ENCODE assay signal across 8 cellular contexts in the genomic region with DNA sequence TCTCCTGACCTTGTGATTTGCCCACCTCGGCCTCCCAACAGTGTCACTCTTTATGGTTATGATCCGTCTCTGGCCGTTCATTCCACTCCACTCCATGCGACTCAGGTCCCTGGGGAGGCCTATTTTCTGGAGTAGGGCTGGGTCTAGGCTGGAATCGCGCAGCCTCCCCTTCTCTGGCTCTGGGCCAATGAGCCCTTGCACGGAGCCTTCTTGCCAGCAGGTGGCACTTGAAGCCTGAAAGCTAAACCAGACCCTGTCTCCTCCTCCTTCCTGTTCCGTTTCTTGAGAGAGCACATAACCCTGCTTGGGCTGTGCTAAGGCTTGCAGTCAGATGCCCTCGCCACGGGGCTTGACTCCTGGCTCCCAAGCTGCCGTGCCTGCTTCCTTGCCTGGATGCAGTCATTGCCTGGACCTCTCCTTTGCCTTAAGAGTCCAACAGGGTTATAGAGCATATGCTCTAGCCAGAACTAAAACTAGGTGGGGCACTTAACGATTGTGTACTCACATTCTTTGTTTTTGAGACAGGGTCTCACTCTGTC. TPM values are rescaled to one million over a fixed set of nuclear protein-coding genes. Genes with fewer than 3 reads are reported as not detected.
DNase-seq lines count a peak whose midpoint lies in the region; ATAC-seq and TF ChIP-seq lines count a peak whose summit lies in the region.

No MANE protein-coding gene starts in this region.

- peak overlapping the region; percentile 19 to 67 (median 50) for H3K4me3 Mint-ChIP-seq in naive thymus-derived CD8-positive, alpha-beta T cell
- peak overlapping the region; percentile 2 for H3K4me3 Mint-ChIP-seq in stimulated activated effector memory CD8-positive, alpha-beta T cell treated with anti-CD3 and anti-CD28 coated beads, Interleukin-12 subunit alpha, Interleukin-12 subunit beta, amount 100 ng/mL, for 72 hours

- H3K27me3 Mint-ChIP-seq in naive thymus-derived CD8-positive, alpha-beta T cell = no peaks in the 10 kb centered on the region

- H3K4me2 ChIP-seq in PC-3 (ENCODE audit: low read length) = peak overlapping the region; percentile 52

- TF ChIP-seq CTCF in PC-3 (conservative IDR thresholded peaks at IDR 0.05; ENCODE audit: low read depth, low read length) (peak; percentile 81), esophagus muscularis mucosa (IDR thresholded peaks at IDR 0.05) (peak; percentile 94 to 95 (median 95))

- H3K27ac ChIP-seq in KOPT-K1 (ENCODE audit: low read depth, low read length, poor library complexity, severe bottlenecking) = peak overlapping the region; percentile 41
- peak overlapping the region; percentile 26; the same call in 1 of the 2 replicates for H3K27ac ChIP-seq in PC-3 (ENCODE audit: low read length)
- peak overlapping the region; percentile 37 to 56 (median 48) for H3K27ac ChIP-seq in esophagus muscularis mucosa (replicated peaks in 1 of 4)

- no peak for TF ChIP-seq POLR2A in esophagus muscularis mucosa (IDR thresholded peaks at IDR 0.05; ENCODE audit: low read depth)

- H3K9me3 Mint-ChIP-seq in naive thymus-derived CD8-positive, alpha-beta T cell = no peaks in the 10 kb centered on the region
- H3K9me3 Mint-ChIP-seq in stimulated activated effector memory CD8-positive, alpha-beta T cell treated with anti-CD3 and anti-CD28 coated beads, Interleukin-12 subunit alpha, Interleukin-12 subunit beta, amount 100 ng/mL, for 72 hours = no peaks in the 10 kb centered on the region

- H3K9ac ChIP-seq in PC-3 (ENCODE audit: low read length) = 0 out of 2 replicates have a peak overlapping the region, but pooled peaks have one; percentile 3

- peak; percentile 62 for ATAC-seq in GM21515 (IDR thresholded peaks at IDR 0.05; ENCODE audit: unreplicated experiment)
- peak; percentile 98 for ATAC-seq in PC-3
- peak; percentile 99 to 100 for ATAC-seq in naive thymus-derived CD8-positive, alpha-beta T cell
- peak; percentile 97 for ATAC-seq in stimulated activated effector memory CD8-positive, alpha-beta T cell treated with anti-CD3 and anti-CD28 coated beads, Interleukin-12 subunit alpha, Interleukin-12 subunit beta, amount 100 ng/mL, for 72 hours

- no peaks in the 10 kb centered on the region for H3K9me2 ChIP-seq in PC-3 (replicated peaks; ENCODE audit: low read length)

- no peak for TF ChIP-seq EP300 in esophagus muscularis mucosa (IDR thresholded peaks at IDR 0.05)

- peak overlapping the region; percentile 65 for H2AFZ ChIP-seq in PC-3 (ENCODE audit: low read length)

- POLR2A ChIA-PET in PC-3 (lab: Charles Lee; ENCODE audit: unreplicated experiment) = interaction anchor here (0.7 kb wide), 1 partner anchor 259 kb away, joined by 3 read pairs; no protein-coding TSS in a partner anchor
- POLR2A ChIA-PET in naive thymus-derived CD8-positive, alpha-beta T cell (lab: Charles Lee) = interaction anchor here (0.6 to 1.8 kb wide), 4 partner anchors 9 to 470 kb away, joined by 3 to 9 read pairs (median 5); a partner anchor contains a TSS

- no peaks in the 10 kb centered on the region for H3K9me3 ChIP-seq in KOPT-K1 (ENCODE audit: insufficient read depth, low read length, poor library complexity, severe bottlenecking)
- H3K9me3 ChIP-seq in PC-3 (ENCODE audit: low read length) = no peaks in the 10 kb centered on the region
- no peaks in the 10 kb centered on the region for H3K9me3 ChIP-seq in esophagus muscularis mucosa

- CTCF ChIA-PET in PC-3 (lab: Charles Lee) = no interaction called here

- no peak overlapping the region; the same call in 1 of the 2 replicates for H3K4me3 ChIP-seq in PC-3 (ENCODE audit: low read length)
- H3K4me3 ChIP-seq in esophagus muscularis mucosa = peak overlapping the region; percentile 23 to 44 (median 29)

- peaks cover 12% of the 10 kb centered on the region for H3K4me1 ChIP-seq in PC-3 (ENCODE audit: insufficient read depth, low read length)
- peaks cover 10 to 13% (median 11%) of the 10 kb centered on the region in 4 donors for H3K4me1 ChIP-seq in esophagus muscularis mucosa

- 9% methylated on average over 12 of the region's 12 CpGs for WGBS in esophagus muscularis mucosa

- no peaks in the 10 kb centered on the region for H3F3A ChIP-seq in PC-3 (ENCODE audit: low read length, unreplicated experiment)

- H3K27me3 ChIP-seq in PC-3 (ENCODE audit: low read length) = no peaks in the 10 kb centered on the region
- no peaks in the 10 kb centered on the region for H3K27me3 ChIP-seq in esophagus muscularis mucosa

- peaks cover 0 to 6% (median 0%) of the 10 kb centered on the region in 3 donors for H3K36me3 Mint-ChIP-seq in naive thymus-derived CD8-positive, alpha-beta T cell
- peaks cover 6% of the 10 kb centered on the region for H3K36me3 Mint-ChIP-seq in stimulated activated effector memory CD8-positive, alpha-beta T cell treated with anti-CD3 and anti-CD28 coated beads, Interleukin-12 subunit alpha, Interleukin-12 subunit beta, amount 100 ng/mL, for 72 hours

- H3K79me2 ChIP-seq in PC-3 (ENCODE audit: low read length) = no peaks in the 10 kb centered on the region

- peaks cover 7% of the 10 kb centered on the region; the same call in 1 of the 2 replicates for H3K36me3 ChIP-seq in KOPT-K1 (ENCODE audit: insufficient read depth, low read length)
- no peaks in the 10 kb centered on the region for H3K36me3 ChIP-seq in PC-3 (ENCODE audit: low read depth, low read length)
- H3K36me3 ChIP-seq in esophagus muscularis mucosa = peaks cover 5 to 28% (median 26%) of the 10 kb centered on the region in 4 donors

- intact Hi-C loops in PC-3 (cut with micrococcal nuclease) = loop anchor here (1.0 to 2.0 kb wide), 3 partner anchors 328 to 511 kb away; a partner anchor contains a TSS
- intact Hi-C loops in esophagus muscularis mucosa (cut with DNase I) = loop anchor here (10.0 kb wide), 1 partner anchor 330 kb away; a partner anchor contains a TSS

- H3K27ac Mint-ChIP-seq in naive thymus-derived CD8-positive, alpha-beta T cell = peak overlapping the region; percentile 77 to 94 (median 88)
- H3K27ac Mint-ChIP-seq in stimulated activated effector memory CD8-positive, alpha-beta T cell treated with anti-CD3 and anti-CD28 coated beads, Interleukin-12 subunit alpha, Interleukin-12 subunit beta, amount 100 ng/mL, for 72 hours = no peak overlapping the region

- DNase-seq in DMS 273 (lab: John Stamatoyannopoulos, UW; ENCODE audit: unreplicated experiment) (peak; percentile 96), PC-3 (peak; percentile 88), activated T-cell treated with anti-CD3 and anti-CD28 coated beads for 48 hours (ENCODE audit: low read depth) (peak; percentile 76), esophagus muscularis mucosa (ENCODE audit: extremely low spot score) (peak; percentile 95)
- DNase-seq in naive thymus-derived CD8-positive, alpha-beta T cell = peak; percentile 70 to 92 (median 86)
- DNase-seq in stimulated activated effector memory CD8-positive, alpha-beta T cell treated with anti-CD3 and anti-CD28 coated beads, Interleukin-12 subunit alpha, Interleukin-12 subunit beta, amount 100 ng/mL, for 72 hours (ENCODE audit: low spot score in 2 of 2) = peak; percentile 76 to 91

- H3K4me1 Mint-ChIP-seq in naive thymus-derived CD8-positive, alpha-beta T cell = peaks cover 10 to 20% (median 16%) of the 10 kb centered on the region in 4 donors
- H3K4me1 Mint-ChIP-seq in stimulated activated effector memory CD8-positive, alpha-beta T cell treated with anti-CD3 and anti-CD28 coated beads, Interleukin-12 subunit alpha, Interleukin-12 subunit beta, amount 100 ng/mL, for 72 hours = peaks cover 30% of the 10 kb centered on the region

- H4K20me1 ChIP-seq in PC-3 (ENCODE audit: low read length) = no peaks in the 10 kb centered on the region

- no TSS peak for BruUV-seq in PC-3 (replicated peaks; lab: Mats Ljungman, UMichigan)

RNA-seq across cellular contexts. Expression of a gene that starts 9.6 kb away (rescaled TPM):
- total RNA-seq in PC-3 (2014; rRNA removed) (25.7 and 30.9 TPM in 2 replicates), esophagus muscularis mucosa (10 to 100 TPM; 27.8 to 46.5 (median 37.8) TPM)
- total RNA-seq in naive thymus-derived CD8-positive, alpha-beta T cell = 10 to 100 TPM; 25.5 to 27.9 TPM
- 10 to 100 TPM; 13.1 to 25.0 (median 16.6) TPM for polyA plus RNA-seq in naive thymus-derived CD8-positive, alpha-beta T cell
